In genomic region chr10:7409732-7410168, GRCh38 we compare ENCODE assay signal across 8 cellular contexts. TPM values are rescaled to one million over a fixed set of nuclear protein-coding genes. Genes with fewer than 3 reads are reported as not detected.
DNase-seq lines count a peak whose midpoint lies in the region; ATAC-seq, FAIRE-seq and TF ChIP-seq lines count a peak whose summit lies in the region.

No MANE protein-coding gene starts in this region.

- DNase-seq in GM12891 (ENCODE audit: insufficient read length, low spot score) (no peak), astrocyte of the cerebellum (ENCODE audit: low read depth) (no peak), right lobe of liver (no peak), substantia nigra (lab: John Stamatoyannopoulos, UW) (peak in 14 of 49 donors; percentile 4 to 54 (median 22)), NCI-H510A treated with DMSO at 0.1 percent for 48 hours (lab: John Stamatoyannopoulos, UW) (no peak), H4 (ENCODE audit: low spot score) (no peak)
- no peak for DNase-seq in Jurkat, Clone E6-1 (ENCODE audit: low read depth, low spot score)

- in situ Hi-C loops in astrocyte of the cerebellum (cut with HindIII; ENCODE audit: low sequenced_read_pairs) = no loop called here

- H3K4me1 ChIP-seq in right lobe of liver = peaks cover 0 to 40% (median 7%) of the 10 kb centered on the region in 4 donors

- peak overlapping the region in 2 of 3 donors; percentile 29 to 70 for H3K27ac ChIP-seq in right lobe of liver
- H3K27ac ChIP-seq in substantia nigra (ENCODE audit: low read depth, low read length, poor library complexity, severe bottlenecking) = peak overlapping the region; percentile 79

- no peaks in the 10 kb centered on the region for H3K36me3 ChIP-seq in right lobe of liver

- FAIRE-seq in GM12891 (lab: Jason Lieb, UNC) = peak; percentile 64

- peaks cover 0 to 25% of the 10 kb centered on the region in 2 donors for H3K27me3 ChIP-seq in right lobe of liver

- TF ChIP-seq POLR2A in GM12891 (IDR thresholded peaks at IDR 0.05; ENCODE audit: low read depth, low read length) = no peak
- TF ChIP-seq POLR2A in right lobe of liver (IDR thresholded peaks at IDR 0.05) = no peak

- TF ChIP-seq CTCF in astrocyte of the cerebellum (IDR thresholded peaks at IDR 0.05; ENCODE audit: low read depth, low read length, missing control alignments) (no peak), right lobe of liver (IDR thresholded peaks at IDR 0.05) (no peak)

- ATAC-seq in right lobe of liver (no peak), GM18498 (IDR thresholded peaks at IDR 0.05; ENCODE audit: unreplicated experiment) (no peak)

- intact Hi-C loops in right lobe of liver (cut with DNase I) = loop anchor here (10.0 kb wide), 2 partner anchors 495 to 735 kb away; no protein-coding TSS in a partner anchor

- H3K4me3 ChIP-seq in Jurkat, Clone E6-1 (ENCODE audit: low read length) = peak overlapping the region; percentile 84
- H3K4me3 ChIP-seq in astrocyte of the cerebellum (ENCODE audit: low read depth, low read length) (peak overlapping the region; percentile 74), right lobe of liver (peak overlapping the region; percentile 52 to 67 (median 66))

- no peaks in the 10 kb centered on the region for H3K9me3 ChIP-seq in right lobe of liver

- 2% methylated on average over 15 of the region's 15 CpGs for WGBS in right lobe of liver (ENCODE audit: insufficient coverage, low coverage, low lambda C conversion rate, missing lambda C conversion rate)

TF ChIP-seq in GM12891, 5 proteins besides CTCF, POLR2A, EP300 and RAD21:
- TF ChIP-seq POU2F2 (IDR thresholded peaks at IDR 0.05; ENCODE audit: low read depth, low read length) (no peak), SPI1 (IDR thresholded peaks at IDR 0.05; ENCODE audit: low read depth, low read length) (no peak), POLR2AphosphoS5 (IDR thresholded peaks at IDR 0.05; ENCODE audit: low read depth, low read length) (no peak), TAF1 (IDR thresholded peaks at IDR 0.05; ENCODE audit: low read depth, low read length) (no peak), PAX5 (IDR thresholded peaks at IDR 0.05; ENCODE audit: insufficient read depth, low read length, severe bottlenecking) (no peak)

RNA-seq across cellular contexts. Expression of gene SFMBT2, which starts 1.1 kb away (rescaled TPM):
- polyA plus RNA-seq in GM12891 (2012; ENCODE audit: low read depth, missing spikeins) = 9.5 TPM
- 11.8 TPM for polyA plus RNA-seq in Jurkat, Clone E6-1 (2012; ENCODE audit: insufficient read depth, insufficient read length)
- 1 to 10 TPM; 1.4 to 3.4 (median 1.8) TPM for total RNA-seq in right lobe of liver
- total RNA-seq in H4 (2014; rRNA removed; shearing (Covaris generic)) = 0.85 and 1.0 TPM in 2 replicates
